In the genomic region with DNA sequence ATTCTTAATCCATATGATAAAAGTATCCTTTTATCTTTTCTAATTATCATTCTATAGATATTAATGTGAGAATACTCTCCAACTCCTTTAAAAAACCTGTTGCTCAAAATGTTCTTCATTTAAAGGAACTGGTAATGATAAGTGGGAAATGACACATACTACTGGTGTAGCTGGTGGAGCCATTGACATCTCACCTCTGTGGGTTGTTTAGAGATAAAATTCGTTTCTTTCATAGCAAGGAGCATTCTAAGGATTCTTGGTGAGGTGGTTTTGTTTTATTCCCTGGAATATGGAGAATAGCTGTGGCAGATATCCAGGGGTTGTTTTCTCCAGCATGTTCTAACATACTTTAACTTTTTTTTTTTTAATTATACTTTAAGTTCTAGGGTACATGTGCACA, we compare ENCODE assay signal across 15 cellular contexts.
DNase-seq lines count a peak whose midpoint lies in the region; ATAC-seq and TF ChIP-seq lines count a peak whose summit lies in the region.
"Had no signal": no experiment of that assay in that cellular context is flagged by ENCODE, and none has a peak within 500 bp of the region (broad histone marks: within the 10 kb centered on the region; RNA-seq: fewer than 3 reads in every experiment).

No MANE protein-coding gene starts in this region.

- no peak for ATAC-seq in GM21723 (IDR thresholded peaks at IDR 0.05; ENCODE audit: unreplicated experiment)

- TF ChIP-seq CTCF in AG10803 (conservative IDR thresholded peaks at IDR 0.05; ENCODE audit: low read length): no peak
- no peak for TF ChIP-seq CTCF in fibroblast of villous mesenchyme (IDR thresholded peaks at IDR 0.05; ENCODE audit: insufficient read depth, low read depth, low read length)
- no peak for TF ChIP-seq CTCF in BE2C (IDR thresholded peaks at IDR 0.05; ENCODE audit: low read depth, low read length)

- no peaks in the 10 kb centered on the region for H3K4me1 ChIP-seq in BE2C

- H3K9me3 ChIP-seq in BE2C: no peaks in the 10 kb centered on the region

- no peaks in the 10 kb centered on the region for H3K36me3 ChIP-seq in BE2C

- H3K4me3 ChIP-seq in AG10803 (ENCODE audit: low read length) (no peak overlapping the region), fibroblast of villous mesenchyme (ENCODE audit: low read depth, low read length) (no peak overlapping the region), BE2C (ENCODE audit: low read depth, low read length) (no peak overlapping the region)

- no peaks in the 10 kb centered on the region; the same call in 1 of the 2 replicates for H3K27me3 ChIP-seq in BE2C

- DNase-seq in AG10803 (ENCODE audit: low read depth): peak; percentile 62
- DNase-seq in HT1080 (ENCODE audit: low read depth): peak; percentile 50
- peak; percentile 72 for DNase-seq in astrocyte of the hippocampus (ENCODE audit: low read depth, low spot score)
- peak; percentile 72 for DNase-seq in fibroblast of villous mesenchyme (ENCODE audit: low read depth)
- DNase-seq in BE2C: no peak
- DNase-seq in NCI-H524 (lab: John Stamatoyannopoulos, UW): no peak
- DNase-seq in SW480 (ENCODE audit: low spot score): no peak
- DNase-seq: DMS 273 treated with DMSO at 0.1 percent for 48 hours, H9, Kasumi-1, NCI-H1105, NCI-H1694, NCI-H345, NCI-H69 had no signal

Comparison
In these comparisons a context has a peak if more than half of its experiments do, and no peak if none do; other contexts are left out.
1. DNase-seq: peak in AG10803 (single experiment), HT1080 (single experiment), astrocyte of the hippocampus (single experiment) and fibroblast of villous mesenchyme (single experiment); none in BE2C (single experiment), NCI-H524 (0 of 2) and SW480 (single experiment).